Comparison of ENCODE assay signal across 1 cellular context in genomic region chr10:124148465-124148965, GRCh38. TPM values are rescaled to one million over a fixed set of nuclear protein-coding genes. Genes with fewer than 3 reads are reported as not detected.
"Had no signal": no experiment of that assay in that cellular context is flagged by ENCODE, and none has a peak within 500 bp of the region (broad histone marks: within the 10 kb centered on the region; RNA-seq: fewer than 3 reads in every experiment).

No MANE protein-coding gene starts in this region.

RNA-seq across cellular contexts. Expression of gene CHST15, which starts 55.1 kb away (rescaled TPM):
- total RNA-seq: T-helper 2 cell treated with Interferon-gamma antibody and Interleukin-4, amounts not matched to agents 100 ng/mL and 5 ng/mL, for 36 hours had no signal
